Comparison of ENCODE assay signal across 18 cellular contexts in the genomic region with DNA sequence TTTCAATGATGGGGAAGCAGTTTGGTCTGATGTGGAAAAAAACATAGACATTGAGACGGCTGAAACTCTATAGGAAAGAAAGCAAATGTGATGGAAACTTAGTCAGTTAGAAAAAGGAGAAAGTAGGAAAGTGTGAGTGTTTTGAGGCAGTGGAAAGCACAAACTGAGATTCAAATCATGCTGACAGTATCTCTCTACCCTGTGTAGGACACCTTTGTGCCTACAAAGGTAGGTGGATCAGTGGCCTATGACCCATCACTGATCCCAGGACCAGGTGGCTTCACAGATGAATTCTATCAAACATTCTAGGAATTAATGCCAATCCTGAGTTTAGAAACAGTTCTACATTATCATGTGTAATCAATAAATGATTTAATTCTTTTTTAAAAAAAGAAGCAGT. TPM values are rescaled to one million over a fixed set of nuclear protein-coding genes. Genes with fewer than 3 reads are reported as not detected.
"Had no signal": no experiment of that assay in that cellular context is flagged by ENCODE, and none has a peak within 500 bp of the region (broad histone marks: within the 10 kb centered on the region; RNA-seq: fewer than 3 reads in every experiment).

No MANE protein-coding gene starts in this region.

- H3K27ac ChIP-seq: ascending aorta, breast epithelium, esophagus squamous epithelium, left lung, pancreas, sigmoid colon, spleen, transverse colon had no signal

- H3K27ac Mint-ChIP-seq: stimulated activated naive B cell treated with anti-CD40 and anti-IgM and Interleukin-4, amounts not matched to agents 10 μg/mL and 1 μg/mL and 100 μg/mL, for 72 hours had no signal

- H3K27me3 ChIP-seq: ascending aorta, breast epithelium, esophagus squamous epithelium, left lung, pancreas, sigmoid colon, spleen, transverse colon had no signal

- H3K27me3 Mint-ChIP-seq: stimulated activated naive B cell treated with anti-CD40 and anti-IgM and Interleukin-4, amounts not matched to agents 10 μg/mL and 1 μg/mL and 100 μg/mL, for 72 hours had no signal

- ATAC-seq: left lung; pancreas; stimulated activated naive B cell treated with anti-CD40 and anti-IgM and Interleukin-4, amounts not matched to agents 10 μg/mL and 1 μg/mL and 100 μg/mL, for 72 hours had no signal

- H3K36me3 ChIP-seq: breast epithelium, esophagus squamous epithelium, left lung, pancreas, sigmoid colon, transverse colon had no signal

- H3K4me3 Mint-ChIP-seq: stimulated activated naive B cell treated with anti-CD40 and anti-IgM and Interleukin-4, amounts not matched to agents 10 μg/mL and 1 μg/mL and 100 μg/mL, for 72 hours had no signal

- DNase-seq: cerebellar nuclear complex; effector CD8-positive, alpha-beta T cell; esophagus squamous epithelium; hippocampal formation; kidney; left lung; mammary epithelial cell; pancreas; sigmoid colon; spleen; stimulated activated CD4-positive, alpha-beta T cell treated with anti-CD3 and anti-CD28 coated beads, Interleukin-2, amount 100 ng/mL, for 24 hours; stimulated activated naive B cell treated with anti-CD40 and anti-IgM and Interleukin-4, amounts not matched to agents 10 μg/mL and 1 μg/mL and 100 μg/mL, for 72 hours; SW 1271; T1000; transverse colon had no signal

- H3K4me3 ChIP-seq: ascending aorta, breast epithelium, esophagus squamous epithelium, left lung, pancreas, sigmoid colon, spleen, transverse colon had no signal

- H3K9me3 ChIP-seq: ascending aorta, esophagus squamous epithelium, left lung, pancreas, sigmoid colon, spleen, transverse colon had no signal

- H3K4me1 ChIP-seq: ascending aorta, breast epithelium, esophagus squamous epithelium, left lung, pancreas, sigmoid colon, transverse colon had no signal

RNA-seq across cellular contexts. Expression of a gene that starts 57.1 kb away (rescaled TPM):
- polyA plus RNA-seq: endothelial cell of umbilical vein had no signal
